In genomic region chr19:58107778-58108545, GRCh38 we compare ENCODE assay signal across 19 cellular contexts. TPM values are rescaled to one million over a fixed set of nuclear protein-coding genes. Genes with fewer than 3 reads are reported as not detected.
DNase-seq lines count a peak whose midpoint lies in the region; ATAC-seq, FAIRE-seq and TF ChIP-seq lines count a peak whose summit lies in the region.
"Had no signal": no experiment of that assay in that cellular context is flagged by ENCODE, and none has a peak within 500 bp of the region (broad histone marks: within the 10 kb centered on the region; RNA-seq: fewer than 3 reads in every experiment).

No MANE protein-coding gene starts in this region.

- WGBS in HepG2 (ENCODE audit: low lambda C conversion rate) = 61% methylated on average over 6 of the region's 7 CpGs
- WGBS in right lobe of liver (ENCODE audit: insufficient coverage, low coverage, low lambda C conversion rate, missing lambda C conversion rate) = 64% methylated on average over 6 of the region's 7 CpGs
- 3% methylated on average over 7 of the region's 7 CpGs for WGBS in K562 (ENCODE audit: insufficient coverage, low coverage, missing lambda C conversion rate)
- 84% methylated on average over 7 of the region's 7 CpGs for WGBS in liver

- H3K27me3 ChIP-seq in HepG2 (ENCODE audit: control insufficient read depth in 1 of 2, insufficient read depth in 2 of 2, low read length in 2 of 2) = no peaks in the 10 kb centered on the region
- no peaks in the 10 kb centered on the region for H3K27me3 ChIP-seq in right lobe of liver
- H3K27me3 ChIP-seq in K562 (ENCODE audit: control insufficient read depth in 2 of 2, insufficient read depth in 2 of 2, low read length in 2 of 2) = no peaks in the 10 kb centered on the region
- no peaks in the 10 kb centered on the region for H3K27me3 ChIP-seq in liver (ENCODE audit: control insufficient read depth in 4 of 4, insufficient read depth in 4 of 4, low read length in 3 of 4)

- TF ChIP-seq RAD21 in HepG2 (CRISPR knock-in tag; IDR thresholded peaks at IDR 0.05) = no peak
- no peak for TF ChIP-seq RAD21 in K562 (CRISPR knock-in tag; conservative IDR thresholded peaks at IDR 0.05 in 1 of 2, IDR thresholded peaks at IDR 0.05 in 1 of 2)
- TF ChIP-seq RAD21 in liver (IDR thresholded peaks at IDR 0.05) = no peak

- CTCF ChIA-PET in HepG2 (lab: Yijun Ruan, JAX; ENCODE audit: low intra/inter-chr PET ratio, low total read pairs) (no interaction called here), K562 (lab: Yijun Ruan, JAX; ENCODE audit: low intra/inter-chr PET ratio) (interaction anchor here (0.6 kb wide), 1 partner anchor 9 kb away, joined by 3 read pairs; no protein-coding TSS in a partner anchor)

- no peaks in the 10 kb centered on the region for H3K9me1 ChIP-seq in K562 (ENCODE audit: control insufficient read depth, insufficient read depth, low read length)

- POLR2A ChIA-PET in HepG2 (lab: Yijun Ruan, JAX) (no interaction called here), K562 (lab: Yijun Ruan, JAX) (no interaction called here)

- H3K4me3 ChIP-seq in HepG2 (replicated peaks in 1 of 3; ENCODE audit: insufficient read depth in 1 of 3, low read depth in 2 of 3, low read length in 3 of 3) (no peak overlapping the region), right lobe of liver (no peak overlapping the region), K562 (no peak overlapping the region), liver (ENCODE audit: low read depth in 1 of 3, low read length in 3 of 3) (peak overlapping the region in 2 of 3 donors; percentile 20 to 25)
- H3K4me3 ChIP-seq: GM23338 had no signal

- H3K27ac ChIP-seq in HepG2 (ENCODE audit: extremely low read length, insufficient read depth, low read length) (no peak overlapping the region), right lobe of liver (no peak overlapping the region), K562 (ENCODE audit: extremely low read depth, low read depth, low read length) (no peak overlapping the region), liver (ENCODE audit: low read depth in 1 of 2, low read length in 2 of 2) (no peak overlapping the region)
- H3K27ac ChIP-seq: HL-60 had no signal

- TF ChIP-seq EP300 in HepG2 (IDR thresholded peaks at IDR 0.05; ENCODE audit: low read depth in 2 of 2, low read length in 2 of 2) = no peak
- no peak for TF ChIP-seq EP300 in HepG2 (CRISPR knock-in tag; IDR thresholded peaks at IDR 0.05; ENCODE audit: borderline replicate concordance)
- TF ChIP-seq EP300 in K562 (IDR thresholded peaks at IDR 0.05; ENCODE audit: low read length) = no peak

- intact Hi-C loops in HepG2 (cut with micrococcal nuclease; ENCODE audit: unreplicated experiment) = no loop called here
- intact Hi-C loops in right lobe of liver (cut with DNase I) = no loop called here
- intact Hi-C loops in K562 (cut with micrococcal nuclease) = no loop called here

- H3K36me3 ChIP-seq in HepG2 (replicated peaks in 1 of 2; ENCODE audit: control insufficient read depth in 1 of 2, insufficient read depth in 2 of 2, low read length in 2 of 2) (no peaks in the 10 kb centered on the region), right lobe of liver (no peaks in the 10 kb centered on the region), K562 (ENCODE audit: control insufficient read depth, insufficient read depth, low read length) (no peaks in the 10 kb centered on the region), liver (ENCODE audit: control insufficient read depth in 4 of 4, insufficient read depth in 3 of 4, low read depth in 1 of 4, low read length in 3 of 4) (no peaks in the 10 kb centered on the region)

- no peak for FAIRE-seq in HepG2 (lab: Jason Lieb, UNC)
- FAIRE-seq in K562 (lab: Jason Lieb, UNC) = no peak
- no peak for FAIRE-seq in urothelium cell line (lab: Jason Lieb, UNC)
- FAIRE-seq: A204.1, GM18507 had no signal

- no peaks in the 10 kb centered on the region for H4K20me1 ChIP-seq in HepG2 (ENCODE audit: insufficient read depth, low read length)
- H4K20me1 ChIP-seq in K562 (replicated peaks; ENCODE audit: control insufficient read depth, insufficient read depth, low read length) = no peaks in the 10 kb centered on the region

- no TSS peak for BruUV-seq in HepG2 (replicated peaks; lab: Mats Ljungman, UMichigan)
- BruUV-seq in K562 (replicated peaks; lab: Mats Ljungman, UMichigan) = no TSS peak

- no peak for DNase-seq in HepG2 (ENCODE audit: low spot score)
- DNase-seq in right lobe of liver = no peak
- no peak for DNase-seq in K562 (ENCODE audit: extremely low read depth in 1 of 4, low spot score in 3 of 4)
- DNase-seq in urothelium cell line (ENCODE audit: low spot score) = no peak
- DNase-seq in NCI-H2029 (lab: John Stamatoyannopoulos, UW) = no peak
- DNase-seq: C1 segment of cervical spinal cord; Calu3; CD4-positive, alpha-beta T cell; DMS153; GF-D8; H9; HFFc6; KBM-7 had no signal

- no peak overlapping the region for H2AFZ ChIP-seq in HepG2 (ENCODE audit: low read length)
- H2AFZ ChIP-seq in K562 (ENCODE audit: low read depth, low read length) = no peak overlapping the region
- H2AFZ ChIP-seq: GM23338 had no signal

- H3K79me2 ChIP-seq in HepG2 (ENCODE audit: insufficient read depth, low read length) (no peaks in the 10 kb centered on the region), K562 (ENCODE audit: control insufficient read depth, insufficient read depth, low read length) (no peaks in the 10 kb centered on the region)

- H3K9ac ChIP-seq in HepG2 (ENCODE audit: insufficient read depth, low read depth, low read length) = no peak overlapping the region
- no peak overlapping the region for H3K9ac ChIP-seq in K562 (ENCODE audit: insufficient read depth in 1 of 2, low read depth in 2 of 2, low read length in 2 of 2)
- no peak overlapping the region for H3K9ac ChIP-seq in liver (ENCODE audit: low read depth in 1 of 2, low read length in 2 of 2)

- H3K4me1 ChIP-seq in HepG2 (ENCODE audit: insufficient read depth, low read length) (no peaks in the 10 kb centered on the region), right lobe of liver (no peaks in the 10 kb centered on the region), K562 (replicated peaks in 1 of 2; ENCODE audit: control insufficient read depth in 2 of 2, insufficient read depth in 2 of 2, low read length in 2 of 2) (no peaks in the 10 kb centered on the region), liver (ENCODE audit: control insufficient read depth in 4 of 4, insufficient read depth in 4 of 4, low read length in 3 of 4) (no peaks in the 10 kb centered on the region)

- in situ Hi-C loops in HepG2 (cut with HindIII; ENCODE audit: extremely low pct_ligation_motif_present, low pct_unique_long_range_greater_than_20kb) = no loop called here
- in situ Hi-C loops in K562 (cut with MboI) = no loop called here

- H3K9me3 ChIP-seq in HepG2 (ENCODE audit: low read length) (peaks cover 92% of the 10 kb centered on the region), right lobe of liver (peaks cover 0 to 21% (median 2%) of the 10 kb centered on the region in 4 donors), K562 (replicated peaks; ENCODE audit: control insufficient read depth, insufficient read depth, low read depth, low read length) (peaks cover 14% of the 10 kb centered on the region; the same call in 1 of the 2 replicates), liver (ENCODE audit: control insufficient read depth in 4 of 4, low read length in 3 of 4) (peaks cover 40 to 71% (median 57%) of the 10 kb centered on the region in 4 donors)

- TF ChIP-seq CTCF in HepG2 (CRISPR knock-in tag; IDR thresholded peaks at IDR 0.05) = no peak
- TF ChIP-seq CTCF in right lobe of liver (IDR thresholded peaks at IDR 0.05) = no peak
- no peak for TF ChIP-seq CTCF in K562 (IDR thresholded peaks at IDR 0.05 in 2 of 3, conservative IDR thresholded peaks at IDR 0.05 in 1 of 3; ENCODE audit: insufficient read depth in 2 of 3, low read depth in 1 of 3, low read length in 3 of 3)
- TF ChIP-seq CTCF in liver (IDR thresholded peaks at IDR 0.05; ENCODE audit: low read depth, low read length, missing input control) = no peak

- ATAC-seq in HepG2 (no peak), right lobe of liver (no peak), K562 (no peak)
- ATAC-seq in activated CD4-positive, CD25-positive, alpha-beta regulatory T cell treated with anti-CD3 and anti-CD28 coated beads, Interleukin-2, amount 50 U/mL, for 24 hours = no peak
- ATAC-seq: GM23338 had no signal

- TF ChIP-seq POLR2A in HepG2 (IDR thresholded peaks at IDR 0.05; ENCODE audit: insufficient read depth in 1 of 2, low read depth in 2 of 2, low read length in 2 of 2) = no peak
- TF ChIP-seq POLR2A in right lobe of liver (IDR thresholded peaks at IDR 0.05) = no peak
- no peak for TF ChIP-seq POLR2A in K562 (conservative IDR thresholded peaks at IDR 0.05)

- no peak overlapping the region for H3K4me2 ChIP-seq in HepG2 (ENCODE audit: low read depth, low read length)
- no peak overlapping the region for H3K4me2 ChIP-seq in K562 (ENCODE audit: insufficient read depth, low read length)
- H3K4me2 ChIP-seq: GM23338 had no signal

RNA-seq across cellular contexts. Expression of gene ZSCAN18, which starts 9.9 kb away (rescaled TPM):
- not detected in 2 replicates for total RNA-seq in HepG2 (2016; rRNA removed; fragmentation: Illumina TruSeq; extraction: Trizol)
- total RNA-seq in HepG2 (2016; cell fraction: cytosol; rRNA removed; fragmentation: Illumina TruSeq; extraction: Trizol; ENCODE audit: low read depth) = not detected in 2 replicates
- total RNA-seq in HepG2 (2016; cell fraction: insoluble cytoplasmic fraction; rRNA removed; fragmentation: Illumina TruSeq; extraction: Trizol) = not detected in 2 replicates
- total RNA-seq in HepG2 (2016; cell fraction: membrane; rRNA removed; fragmentation: Illumina TruSeq; extraction: Trizol) = not detected in 2 replicates
- not detected in 2 replicates for total RNA-seq in HepG2 (2016; cell fraction: nucleus; rRNA removed; fragmentation: Illumina TruSeq; extraction: Trizol)
- 0.10 TPM in 1 of 2 replicates, not detected in the other for polyA plus RNA-seq in HepG2 (2011; rRNA removed)
- not detected in 2 replicates for polyA plus RNA-seq in HepG2 (2011; cell fraction: cytosol; rRNA removed)
- not detected in 2 replicates for polyA plus RNA-seq in HepG2 (2011; cell fraction: nucleus; rRNA removed)
- polyA plus RNA-seq in HepG2 (2012) = not detected in 2 replicates
- polyA plus RNA-seq in HepG2 (2016; cell fraction: cytosol; fragmentation: Illumina TruSeq; extraction: Trizol; ENCODE audit: low read depth) = not detected in 2 replicates
- not detected in 2 replicates for polyA plus RNA-seq in HepG2 (2016; cell fraction: insoluble cytoplasmic fraction; fragmentation: Illumina TruSeq; extraction: Trizol; ENCODE audit: low read depth)
- not detected in 2 replicates for polyA plus RNA-seq in HepG2 (2016; cell fraction: membrane; fragmentation: Illumina TruSeq; extraction: Trizol; ENCODE audit: low read depth)
- polyA plus RNA-seq in HepG2 (2016; cell fraction: nucleus; fragmentation: Illumina TruSeq; extraction: Trizol; ENCODE audit: insufficient read depth, low read depth) = not detected in 2 replicates
- polyA minus RNA-seq in HepG2 (2011; rRNA and poly(A)+ RNA removed; ENCODE audit: low replicate concordance) = not detected in 2 replicates
- not detected in 2 replicates for polyA minus RNA-seq in HepG2 (2011; cell fraction: cytosol; rRNA and poly(A)+ RNA removed)
- not detected in 2 replicates for polyA minus RNA-seq in HepG2 (2011; cell fraction: nucleus; rRNA and poly(A)+ RNA removed)
- total RNA-seq in right lobe of liver = 10 to 100 TPM in 4 of 6 experiments, 1 to 10 TPM in 2; 6.3 to 17.1 (median 10.7) TPM
- total RNA-seq in K562 (2011; cell fraction: chromatin; rRNA removed; ENCODE audit: low replicate concordance) = 0.97 and 1.7 TPM in 2 replicates
- total RNA-seq in K562 (2011; cell fraction: nucleolus; rRNA removed) = 1.2 and 2.0 TPM in 2 replicates
- 1.2 and 2.1 TPM in 2 replicates for total RNA-seq in K562 (2011; cell fraction: nucleoplasm; rRNA removed)
- total RNA-seq in K562 (2014; rRNA removed) = 0.23 and 0.65 TPM in 2 replicates
- total RNA-seq in K562 (2014; rRNA removed; fragmentation: Illumina TruSeq; extraction: Trizol) = 0.07 and 0.35 TPM in 2 replicates
- 0.14 and 0.30 TPM in 2 replicates for total RNA-seq in K562 (2015; rRNA removed; fragmentation: Illumina TruSeq; extraction: Trizol)
- total RNA-seq in K562 (2021) = 0.81 and 1.0 TPM in 2 replicates
- polyA plus RNA-seq in K562 (2011; rRNA removed) = 0.38 and 0.43 TPM in 2 replicates
- polyA plus RNA-seq in K562 (2011; cell fraction: cytosol; rRNA removed) = 0.21 and 0.43 TPM in 2 replicates
- polyA plus RNA-seq in K562 (2011; cell fraction: nucleus; rRNA removed) = 1.2 and 2.6 TPM in 2 replicates
- 0.94 and 4.6 TPM in 2 replicates for polyA plus RNA-seq in K562 (2012)
- polyA plus RNA-seq in K562 (2014; fragmentation: Illumina TruSeq; extraction: Trizol) = 0.40 and 0.48 TPM in 2 replicates
- polyA plus RNA-seq in K562 (2014; fragmentation: Nextera tagmentation; extraction: Ambion mirVana) = under 1 TPM in 1 of 2 experiments, not detected in 1; 0.08 TPM
- 0.71 and 1.9 TPM in 2 replicates for polyA plus RNA-seq in K562 (2014; rRNA removed)
- 0.15 and 0.25 TPM in 2 replicates for polyA minus RNA-seq in K562 (2011; rRNA and poly(A)+ RNA removed)
- not detected in 2 replicates for polyA minus RNA-seq in K562 (2011; cell fraction: cytosol; rRNA and poly(A)+ RNA removed)
- 0.89 and 1.3 TPM in 2 replicates for polyA minus RNA-seq in K562 (2011; cell fraction: nucleus; rRNA and poly(A)+ RNA removed)
- total RNA-seq in liver = 10 to 100 TPM; 13.1 to 21.7 TPM
- 10 to 100 TPM in 1 of 2 donors, 1 to 10 TPM in 1; 2.1 to 10.3 TPM for polyA plus RNA-seq in liver

RNA-seq across cellular contexts. Expression of gene ZNF329, which starts 42.6 kb away (rescaled TPM):
- total RNA-seq in HepG2 (2016; rRNA removed; fragmentation: Illumina TruSeq; extraction: Trizol) (9.6 and 11.4 TPM in 2 replicates), right lobe of liver (1 to 10 TPM; 2.0 to 7.2 (median 2.9) TPM), K562 (2014; rRNA removed) (2.0 TPM in 2 replicates), K562 (2014; rRNA removed; fragmentation: Illumina TruSeq; extraction: Trizol) (3.6 and 4.2 TPM in 2 replicates), K562 (2015; rRNA removed; fragmentation: Illumina TruSeq; extraction: Trizol) (3.0 and 3.3 TPM in 2 replicates), K562 (2021) (2.2 TPM in 2 replicates), liver (1 to 10 TPM; 5.4 to 6.8 TPM)
- total RNA-seq in HepG2 (2016; cell fraction: cytosol; rRNA removed; fragmentation: Illumina TruSeq; extraction: Trizol; ENCODE audit: low read depth) = 3.2 and 3.3 TPM in 2 replicates
- total RNA-seq in HepG2 (2016; cell fraction: insoluble cytoplasmic fraction; rRNA removed; fragmentation: Illumina TruSeq; extraction: Trizol) = 8.8 and 10.9 TPM in 2 replicates
- total RNA-seq in HepG2 (2016; cell fraction: membrane; rRNA removed; fragmentation: Illumina TruSeq; extraction: Trizol) = 6.3 and 7.1 TPM in 2 replicates
- total RNA-seq in HepG2 (2016; cell fraction: nucleus; rRNA removed; fragmentation: Illumina TruSeq; extraction: Trizol) = 4.4 and 7.0 TPM in 2 replicates
- polyA plus RNA-seq in HepG2 (2011; rRNA removed) (3.8 and 4.6 TPM in 2 replicates), K562 (2011; rRNA removed) (1.2 and 2.4 TPM in 2 replicates), K562 (2014; fragmentation: Illumina TruSeq; extraction: Trizol) (2.1 and 2.2 TPM in 2 replicates), K562 (2014; fragmentation: Nextera tagmentation; extraction: Ambion mirVana) (1 to 10 TPM in 1 of 2 experiments, under 1 TPM in 1; 0.21 to 1.0 TPM), K562 (2014; rRNA removed) (1.2 and 2.0 TPM in 2 replicates), liver (1 to 10 TPM; 1.2 to 2.2 TPM)
- polyA plus RNA-seq in HepG2 (2011; cell fraction: cytosol; rRNA removed) = 2.2 and 4.1 TPM in 2 replicates
- 1.9 and 2.6 TPM in 2 replicates for polyA plus RNA-seq in HepG2 (2011; cell fraction: nucleus; rRNA removed)
- polyA plus RNA-seq in HepG2 (2012) = 4.6 and 5.2 TPM in 2 replicates
- 0.80 and 1.1 TPM in 2 replicates for polyA plus RNA-seq in HepG2 (2016; cell fraction: cytosol; fragmentation: Illumina TruSeq; extraction: Trizol; ENCODE audit: low read depth)
- 7.3 and 7.6 TPM in 2 replicates for polyA plus RNA-seq in HepG2 (2016; cell fraction: insoluble cytoplasmic fraction; fragmentation: Illumina TruSeq; extraction: Trizol; ENCODE audit: low read depth)
- 3.3 and 3.9 TPM in 2 replicates for polyA plus RNA-seq in HepG2 (2016; cell fraction: membrane; fragmentation: Illumina TruSeq; extraction: Trizol; ENCODE audit: low read depth)
- 6.0 and 7.0 TPM in 2 replicates for polyA plus RNA-seq in HepG2 (2016; cell fraction: nucleus; fragmentation: Illumina TruSeq; extraction: Trizol; ENCODE audit: insufficient read depth, low read depth)
- 1.8 and 3.5 TPM in 2 replicates for polyA minus RNA-seq in HepG2 (2011; rRNA and poly(A)+ RNA removed; ENCODE audit: low replicate concordance)
- 3.0 and 4.4 TPM in 2 replicates for polyA minus RNA-seq in HepG2 (2011; cell fraction: cytosol; rRNA and poly(A)+ RNA removed)
- 3.5 and 7.2 TPM in 2 replicates for polyA minus RNA-seq in HepG2 (2011; cell fraction: nucleus; rRNA and poly(A)+ RNA removed)
- 3.1 and 5.2 TPM in 2 replicates for total RNA-seq in K562 (2011; cell fraction: chromatin; rRNA removed; ENCODE audit: low replicate concordance)
- total RNA-seq in K562 (2011; cell fraction: nucleolus; rRNA removed) = 3.5 and 4.1 TPM in 2 replicates
- 2.5 and 3.8 TPM in 2 replicates for total RNA-seq in K562 (2011; cell fraction: nucleoplasm; rRNA removed)
- 0.80 and 0.95 TPM in 2 replicates for polyA plus RNA-seq in K562 (2011; cell fraction: cytosol; rRNA removed)
- polyA plus RNA-seq in K562 (2011; cell fraction: nucleus; rRNA removed) = 0.55 and 0.87 TPM in 2 replicates
- polyA plus RNA-seq in K562 (2012) = 1.4 and 2.7 TPM in 2 replicates
- polyA minus RNA-seq in K562 (2011; rRNA and poly(A)+ RNA removed) = 2.1 and 4.2 TPM in 2 replicates
- 2.0 TPM in 1 of 2 replicates, not detected in the other for polyA minus RNA-seq in K562 (2011; cell fraction: cytosol; rRNA and poly(A)+ RNA removed)
- polyA minus RNA-seq in K562 (2011; cell fraction: nucleus; rRNA and poly(A)+ RNA removed) = 0.67 and 1.00 TPM in 2 replicates

RNA-seq across cellular contexts. Expression of gene ZNF135, which starts 48.9 kb away (rescaled TPM):
- total RNA-seq in HepG2 (2016; rRNA removed; fragmentation: Illumina TruSeq; extraction: Trizol) (not detected in 2 replicates), right lobe of liver (under 1 TPM; 0.12 to 0.71 (median 0.32) TPM), K562 (2014; rRNA removed) (not detected in 2 replicates), K562 (2014; rRNA removed; fragmentation: Illumina TruSeq; extraction: Trizol) (not detected in 2 replicates), K562 (2015; rRNA removed; fragmentation: Illumina TruSeq; extraction: Trizol) (not detected in 2 replicates), K562 (2021) (not detected in 2 replicates), liver (1 to 10 TPM in 1 of 2 donors, under 1 TPM in 1; 0.42 to 1.5 TPM)
- not detected in 2 replicates for total RNA-seq in HepG2 (2016; cell fraction: cytosol; rRNA removed; fragmentation: Illumina TruSeq; extraction: Trizol; ENCODE audit: low read depth)
- total RNA-seq in HepG2 (2016; cell fraction: insoluble cytoplasmic fraction; rRNA removed; fragmentation: Illumina TruSeq; extraction: Trizol) = not detected in 2 replicates
- not detected in 2 replicates for total RNA-seq in HepG2 (2016; cell fraction: membrane; rRNA removed; fragmentation: Illumina TruSeq; extraction: Trizol)
- not detected in 2 replicates for total RNA-seq in HepG2 (2016; cell fraction: nucleus; rRNA removed; fragmentation: Illumina TruSeq; extraction: Trizol)
- polyA plus RNA-seq in HepG2 (2011; rRNA removed) (not detected in 2 replicates), K562 (2011; rRNA removed) (not detected in 2 replicates), K562 (2014; fragmentation: Illumina TruSeq; extraction: Trizol) (not detected in 2 replicates), K562 (2014; fragmentation: Nextera tagmentation; extraction: Ambion mirVana) (not detected), K562 (2014; rRNA removed) (not detected in 2 replicates), liver (under 1 TPM; 0.31 to 0.42 TPM)
- polyA plus RNA-seq in HepG2 (2011; cell fraction: cytosol; rRNA removed) = not detected in 2 replicates
- polyA plus RNA-seq in HepG2 (2011; cell fraction: nucleus; rRNA removed) = not detected in 2 replicates
- not detected in 2 replicates for polyA plus RNA-seq in HepG2 (2012)
- polyA plus RNA-seq in HepG2 (2016; cell fraction: cytosol; fragmentation: Illumina TruSeq; extraction: Trizol; ENCODE audit: low read depth) = not detected in 2 replicates
- not detected in 2 replicates for polyA plus RNA-seq in HepG2 (2016; cell fraction: insoluble cytoplasmic fraction; fragmentation: Illumina TruSeq; extraction: Trizol; ENCODE audit: low read depth)
- not detected in 2 replicates for polyA plus RNA-seq in HepG2 (2016; cell fraction: membrane; fragmentation: Illumina TruSeq; extraction: Trizol; ENCODE audit: low read depth)
- not detected in 2 replicates for polyA plus RNA-seq in HepG2 (2016; cell fraction: nucleus; fragmentation: Illumina TruSeq; extraction: Trizol; ENCODE audit: insufficient read depth, low read depth)
- not detected in 2 replicates for polyA minus RNA-seq in HepG2 (2011; rRNA and poly(A)+ RNA removed; ENCODE audit: low replicate concordance)
- polyA minus RNA-seq in HepG2 (2011; cell fraction: cytosol; rRNA and poly(A)+ RNA removed) = not detected in 2 replicates
- not detected in 2 replicates for polyA minus RNA-seq in HepG2 (2011; cell fraction: nucleus; rRNA and poly(A)+ RNA removed)
- not detected in 2 replicates for total RNA-seq in K562 (2011; cell fraction: chromatin; rRNA removed; ENCODE audit: low replicate concordance)
- not detected in 2 replicates for total RNA-seq in K562 (2011; cell fraction: nucleolus; rRNA removed)
- total RNA-seq in K562 (2011; cell fraction: nucleoplasm; rRNA removed) = not detected in 2 replicates
- polyA plus RNA-seq in K562 (2011; cell fraction: cytosol; rRNA removed) = not detected in 2 replicates
- polyA plus RNA-seq in K562 (2011; cell fraction: nucleus; rRNA removed) = not detected in 2 replicates
- 0.03 TPM in 2 replicates for polyA plus RNA-seq in K562 (2012)
- not detected in 2 replicates for polyA minus RNA-seq in K562 (2011; rRNA and poly(A)+ RNA removed)
- polyA minus RNA-seq in K562 (2011; cell fraction: cytosol; rRNA and poly(A)+ RNA removed) = not detected in 2 replicates
- not detected in 2 replicates for polyA minus RNA-seq in K562 (2011; cell fraction: nucleus; rRNA and poly(A)+ RNA removed)
- total RNA-seq: Calu3 had no signal

Comparison
In these comparisons a context has a peak if more than half of its experiments do, and no peak if none do; other contexts are left out.
1. H3K4me3 ChIP-seq: peak in liver (2 of 3); none in HepG2 (0 of 3), right lobe of liver (0 of 3) and K562 (single experiment).
2. Of the 241 proteins assayed by ChIP-seq in both HepG2 and K562: peak only in HepG2: none; only in K562: ETS1; in both: ZNF274; in neither: 239.